8 cellular contexts compared by ENCODE assay signal in genomic region chr18:48022531-48023330, GRCh38.
DNase-seq lines count a peak whose midpoint lies in the region; ATAC-seq lines count a peak whose summit lies in the region.

No MANE protein-coding gene starts in this region.

- H3K27ac ChIP-seq in right cardiac atrium (ENCODE audit: low read length): no peak overlapping the region

- intact Hi-C loops in right cardiac atrium (cut with DNase I): loop anchor here in 3 of 4 donors (2.0 to 10.0 kb wide), 3 partner anchors 248 to 250 kb away; no protein-coding TSS in a partner anchor

- H3K4me1 ChIP-seq in right cardiac atrium (ENCODE audit: control insufficient read depth, insufficient read depth, low read length) (peaks cover 7% of the 10 kb centered on the region), skeletal muscle satellite cell (ENCODE audit: control insufficient read depth, insufficient read depth, low read length) (no peaks in the 10 kb centered on the region)

- no peak overlapping the region for H3K9ac ChIP-seq in skeletal muscle satellite cell (ENCODE audit: low read depth, low read length)

- no peaks in the 10 kb centered on the region for H3K36me3 ChIP-seq in skeletal muscle satellite cell (ENCODE audit: insufficient read depth, low read length)

- H3K27me3 ChIP-seq in right cardiac atrium (ENCODE audit: control insufficient read depth, insufficient read depth) (no peaks in the 10 kb centered on the region), skeletal muscle satellite cell (ENCODE audit: control insufficient read depth, insufficient read depth, low read length) (peaks cover 56% of the 10 kb centered on the region)

- H3K9me3 ChIP-seq in right cardiac atrium (ENCODE audit: control insufficient read depth, low read length): no peaks in the 10 kb centered on the region
- H3K9me3 ChIP-seq in skeletal muscle satellite cell (replicated peaks; ENCODE audit: low read length): no peaks in the 10 kb centered on the region

- peak; percentile 59 to 68 for ATAC-seq in right cardiac atrium
- no peak for ATAC-seq in HG02840 (IDR thresholded peaks at IDR 0.05; ENCODE audit: low FRiP score, unreplicated experiment)

- no peak overlapping the region for H3K4me3 ChIP-seq in right cardiac atrium (ENCODE audit: low read length)
- H3K4me3 ChIP-seq in skeletal muscle satellite cell (ENCODE audit: low read length): no peak overlapping the region

- 58% methylated on average over 16 of the region's 16 CpGs for WGBS in right cardiac atrium

- H3K4me2 ChIP-seq in skeletal muscle satellite cell (ENCODE audit: low read length): peak overlapping the region; percentile 42

- DNase-seq in DMS79 treated with DMSO at 0.1 percent for 48 hours (lab: John Stamatoyannopoulos, UW) (peak; percentile 67), HPDE6-E6E7 (ENCODE audit: extremely low spot score) (peak; percentile 46), NCI-H748 (lab: John Stamatoyannopoulos, UW; ENCODE audit: unreplicated experiment) (peak; percentile 85), amniotic stem cell (lab: John Stamatoyannopoulos, UW) (peak; percentile 34), right cardiac atrium (peak in 1 of 3 donors; percentile 48), activated gamma-delta T cell treated with Interleukin-2 at 50 U/mL for 16 hours (no peak)
